ENCODE assay signal across 24 cellular contexts in the genomic region with DNA sequence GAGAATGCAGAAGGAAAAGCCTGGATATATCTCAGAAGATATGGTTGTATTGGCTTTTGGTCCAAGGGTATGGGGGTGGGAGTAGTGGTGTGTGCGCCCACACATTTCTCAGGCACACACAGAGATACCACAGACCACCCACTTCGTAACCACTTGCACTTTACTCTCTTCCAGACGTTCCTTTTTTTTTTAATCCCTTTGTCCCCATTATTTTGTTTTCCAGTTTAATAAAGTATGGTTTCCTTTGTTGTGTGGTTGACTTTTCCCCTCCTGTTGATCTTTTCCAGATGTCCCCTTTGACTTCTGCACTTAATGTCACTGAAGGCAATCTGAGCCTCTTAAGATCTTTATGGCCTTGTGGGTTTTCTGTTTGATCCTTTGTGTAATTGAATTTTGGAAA. TPM values are rescaled to one million over a fixed set of nuclear protein-coding genes. Genes with fewer than 3 reads are reported as not detected.
DNase-seq lines count a peak whose midpoint lies in the region; ATAC-seq, FAIRE-seq and TF ChIP-seq lines count a peak whose summit lies in the region.
"Had no signal": no experiment of that assay in that cellular context is flagged by ENCODE, and none has a peak within 500 bp of the region (broad histone marks: within the 10 kb centered on the region; RNA-seq: fewer than 3 reads in every experiment).

No MANE protein-coding gene starts in this region.

- H3K4me2 ChIP-seq in HepG2 (ENCODE audit: low read depth, low read length) = no peak overlapping the region

- H3K27ac ChIP-seq in HepG2 (ENCODE audit: extremely low read length, insufficient read depth, low read length) (peak overlapping the region; percentile 16), right lobe of liver (peak overlapping the region in 1 of 3 donors; percentile 27), upper lobe of right lung (no peak overlapping the region)
- H3K27ac ChIP-seq: thoracic aorta, WERI-Rb-1 had no signal

- POLR2A ChIA-PET in HepG2 (lab: Yijun Ruan, JAX) = no interaction called here

- no peak overlapping the region for H3K4me3 Mint-ChIP-seq in activated T-helper 17 cell treated with anti-CD3 and anti-CD28 coated beads, Interleukin-2, amount 50 U/mL, for 72 hours
- H3K4me3 Mint-ChIP-seq in natural killer cell = no peak overlapping the region

- H3K36me3 Mint-ChIP-seq in activated T-helper 17 cell treated with anti-CD3 and anti-CD28 coated beads, Interleukin-2, amount 50 U/mL, for 72 hours (ENCODE audit: low read depth) = peaks cover 23% of the 10 kb centered on the region
- H3K36me3 Mint-ChIP-seq in natural killer cell = peaks cover 3% of the 10 kb centered on the region

- H3K79me2 ChIP-seq in HepG2 (ENCODE audit: insufficient read depth, low read length) = no peaks in the 10 kb centered on the region

- H3K4me1 Mint-ChIP-seq in activated T-helper 17 cell treated with anti-CD3 and anti-CD28 coated beads, Interleukin-2, amount 50 U/mL, for 72 hours = peaks cover 11% of the 10 kb centered on the region
- H3K4me1 Mint-ChIP-seq in natural killer cell = peaks cover 0 to 6% of the 10 kb centered on the region in 2 donors

- TF ChIP-seq POLR2A in HepG2 (IDR thresholded peaks at IDR 0.05; ENCODE audit: insufficient read depth in 1 of 2, low read depth in 2 of 2, low read length in 2 of 2) = no peak
- no peak for TF ChIP-seq POLR2A in right lobe of liver (IDR thresholded peaks at IDR 0.05)

- FAIRE-seq in HepG2 (lab: Jason Lieb, UNC) = no peak
- FAIRE-seq: astrocyte, colon, GM12891, H1 had no signal

- H3K27ac Mint-ChIP-seq in activated T-helper 17 cell treated with anti-CD3 and anti-CD28 coated beads, Interleukin-2, amount 50 U/mL, for 72 hours = peak overlapping the region; percentile 6
- H3K27ac Mint-ChIP-seq in natural killer cell = peak overlapping the region in 1 of 2 donors; percentile 35

- BruUV-seq in HepG2 (replicated peaks; lab: Mats Ljungman, UMichigan) = no TSS peak

- H3K36me3 ChIP-seq in HepG2 (replicated peaks in 1 of 2; ENCODE audit: control insufficient read depth in 1 of 2, insufficient read depth in 2 of 2, low read length in 2 of 2) (peaks cover 8 to 12% of the 10 kb centered on the region in 2 experiments), right lobe of liver (peaks cover 0 to 7% (median under 1%) of the 10 kb centered on the region in 4 donors), upper lobe of right lung (peaks cover 12% of the 10 kb centered on the region)

- no peak for TF ChIP-seq RAD21 in HepG2 (CRISPR knock-in tag; IDR thresholded peaks at IDR 0.05)

- DNase-seq in HepG2 (ENCODE audit: low spot score) = no peak
- DNase-seq in right lobe of liver = no peak
- DNase-seq in left kidney (ENCODE audit: low read depth, low spot score) = peak; percentile 43
- no peak for DNase-seq in upper lobe of right lung
- DNase-seq in natural killer cell = no peak
- DNase-seq: activated CD8-positive, alpha-beta memory T cell treated with anti-CD3 and anti-CD28 coated beads for 24 hours; activated effector memory CD4-positive, alpha-beta T cell treated with Interleukin-2 at 50 U/mL for 16 hours; GDM1; mesendoderm; NCI-H2029 treated with DMSO at 0.1 percent for 48 hours; NCI-H526; nucleus accumbens; PC-3; stimulated activated CD4-positive, alpha-beta T cell treated with anti-CD3 and anti-CD28 coated beads, Interleukin-4, amount 100 ng/mL, for 24 hours; WERI-Rb-1 had no signal

- H3K4me1 ChIP-seq in HepG2 (ENCODE audit: insufficient read depth, low read length) = peaks cover 87% of the 10 kb centered on the region
- H3K4me1 ChIP-seq in right lobe of liver = peaks cover 0 to 86% (median 27%) of the 10 kb centered on the region in 4 donors
- peaks cover 18% of the 10 kb centered on the region for H3K4me1 ChIP-seq in upper lobe of right lung

- H3K27me3 Mint-ChIP-seq in activated T-helper 17 cell treated with anti-CD3 and anti-CD28 coated beads, Interleukin-2, amount 50 U/mL, for 72 hours = no peaks in the 10 kb centered on the region
- no peaks in the 10 kb centered on the region for H3K27me3 Mint-ChIP-seq in natural killer cell (ENCODE audit: low read depth in 2 of 2)

- 75% methylated on average over 3 of the region's 3 CpGs for WGBS in HepG2 (ENCODE audit: low lambda C conversion rate)
- WGBS in right lobe of liver (ENCODE audit: insufficient coverage, low coverage, low lambda C conversion rate, missing lambda C conversion rate) = 77% methylated on average over 3 of the region's 3 CpGs

- no peak for TF ChIP-seq CTCF in HepG2 (CRISPR knock-in tag; IDR thresholded peaks at IDR 0.05)
- TF ChIP-seq CTCF in right lobe of liver (IDR thresholded peaks at IDR 0.05) = no peak
- no peak for TF ChIP-seq CTCF in upper lobe of right lung (IDR thresholded peaks at IDR 0.05)
- no peak for TF ChIP-seq CTCF in natural killer cell (IDR thresholded peaks at IDR 0.05)

- ATAC-seq in HepG2 = no peak
- no peak for ATAC-seq in right lobe of liver
- ATAC-seq in activated T-helper 17 cell treated with anti-CD3 and anti-CD28 coated beads, Interleukin-2, amount 50 U/mL, for 72 hours (replicated peaks) = no peak
- ATAC-seq in upper lobe of right lung = peak; percentile 44
- no peak for ATAC-seq in HG03342 (IDR thresholded peaks at IDR 0.05; ENCODE audit: unreplicated experiment)
- ATAC-seq in GM21723 (IDR thresholded peaks at IDR 0.05; ENCODE audit: unreplicated experiment) = no peak
- ATAC-seq in natural killer cell = no peak

- TF ChIP-seq EP300 in HepG2 (IDR thresholded peaks at IDR 0.05; ENCODE audit: low read depth in 2 of 2, low read length in 2 of 2) (no peak), HepG2 (CRISPR knock-in tag; IDR thresholded peaks at IDR 0.05; ENCODE audit: borderline replicate concordance) (no peak)

- no peaks in the 10 kb centered on the region for H3K9me3 Mint-ChIP-seq in activated T-helper 17 cell treated with anti-CD3 and anti-CD28 coated beads, Interleukin-2, amount 50 U/mL, for 72 hours
- no peaks in the 10 kb centered on the region for H3K9me3 Mint-ChIP-seq in natural killer cell

- CTCF ChIA-PET in HepG2 (lab: Yijun Ruan, JAX; ENCODE audit: low intra/inter-chr PET ratio, low total read pairs) = no interaction called here

- H3K4me3 ChIP-seq in HepG2 (replicated peaks in 1 of 3; ENCODE audit: insufficient read depth in 1 of 3, low read depth in 2 of 3, low read length in 3 of 3) (no peak overlapping the region), right lobe of liver (no peak overlapping the region), upper lobe of right lung (no peak overlapping the region)
- H3K4me3 ChIP-seq: thoracic aorta had no signal

- no peak overlapping the region for H2AFZ ChIP-seq in HepG2 (ENCODE audit: low read length)

- no peaks in the 10 kb centered on the region for H3K27me3 ChIP-seq in HepG2 (ENCODE audit: control insufficient read depth in 1 of 2, insufficient read depth in 2 of 2, low read length in 2 of 2)
- no peaks in the 10 kb centered on the region for H3K27me3 ChIP-seq in right lobe of liver
- no peaks in the 10 kb centered on the region for H3K27me3 ChIP-seq in upper lobe of right lung

- in situ Hi-C loops in HepG2 (cut with HindIII; ENCODE audit: extremely low pct_ligation_motif_present, low pct_unique_long_range_greater_than_20kb) = no loop called here

- intact Hi-C loops in HepG2 (cut with micrococcal nuclease; ENCODE audit: unreplicated experiment) = no loop called here
- intact Hi-C loops in right lobe of liver (cut with DNase I) = no loop called here
- intact Hi-C loops in upper lobe of right lung (cut with DNase I) = no loop called here
- intact Hi-C loops in natural killer cell (cut with micrococcal nuclease) = no loop called here

- H3K9me3 ChIP-seq in HepG2 (ENCODE audit: low read length) (no peaks in the 10 kb centered on the region), right lobe of liver (no peaks in the 10 kb centered on the region), upper lobe of right lung (no peaks in the 10 kb centered on the region)
- H3K9me3 ChIP-seq: thoracic aorta had no signal

- H3K9ac ChIP-seq in HepG2 (ENCODE audit: insufficient read depth, low read depth, low read length) = no peak overlapping the region

- H4K20me1 ChIP-seq in HepG2 (ENCODE audit: insufficient read depth, low read length) = no peaks in the 10 kb centered on the region

RNA-seq across cellular contexts. Expression of a gene that starts 10.5 kb away (rescaled TPM):
- 18.9 and 22.8 TPM in 2 replicates for total RNA-seq in HepG2 (2016; rRNA removed; fragmentation: Illumina TruSeq; extraction: Trizol)
- 8.4 and 12.5 TPM in 2 replicates for total RNA-seq in HepG2 (2016; cell fraction: cytosol; rRNA removed; fragmentation: Illumina TruSeq; extraction: Trizol; ENCODE audit: low read depth)
- total RNA-seq in HepG2 (2016; cell fraction: insoluble cytoplasmic fraction; rRNA removed; fragmentation: Illumina TruSeq; extraction: Trizol) = 15.6 and 22.5 TPM in 2 replicates
- total RNA-seq in HepG2 (2016; cell fraction: membrane; rRNA removed; fragmentation: Illumina TruSeq; extraction: Trizol) = 6.5 and 7.5 TPM in 2 replicates
- total RNA-seq in HepG2 (2016; cell fraction: nucleus; rRNA removed; fragmentation: Illumina TruSeq; extraction: Trizol) = 16.0 and 18.6 TPM in 2 replicates
- polyA plus RNA-seq in HepG2 (2011; rRNA removed) = 21.3 and 23.6 TPM in 2 replicates
- polyA plus RNA-seq in HepG2 (2011; cell fraction: cytosol; rRNA removed) = 17.2 and 22.5 TPM in 2 replicates
- 28.5 and 36.4 TPM in 2 replicates for polyA plus RNA-seq in HepG2 (2011; cell fraction: nucleus; rRNA removed)
- polyA plus RNA-seq in HepG2 (2012) = 11.0 and 12.1 TPM in 2 replicates
- 2.0 and 3.5 TPM in 2 replicates for polyA plus RNA-seq in HepG2 (2016; cell fraction: cytosol; fragmentation: Illumina TruSeq; extraction: Trizol; ENCODE audit: low read depth)
- 16.5 and 17.4 TPM in 2 replicates for polyA plus RNA-seq in HepG2 (2016; cell fraction: insoluble cytoplasmic fraction; fragmentation: Illumina TruSeq; extraction: Trizol; ENCODE audit: low read depth)
- 4.3 and 5.2 TPM in 2 replicates for polyA plus RNA-seq in HepG2 (2016; cell fraction: membrane; fragmentation: Illumina TruSeq; extraction: Trizol; ENCODE audit: low read depth)
- polyA plus RNA-seq in HepG2 (2016; cell fraction: nucleus; fragmentation: Illumina TruSeq; extraction: Trizol; ENCODE audit: insufficient read depth, low read depth) = 24.5 and 28.0 TPM in 2 replicates
- polyA minus RNA-seq in HepG2 (2011; rRNA and poly(A)+ RNA removed; ENCODE audit: low replicate concordance) = 22.4 and 80.2 TPM in 2 replicates
- 6.8 and 10.1 TPM in 2 replicates for polyA minus RNA-seq in HepG2 (2011; cell fraction: cytosol; rRNA and poly(A)+ RNA removed)
- polyA minus RNA-seq in HepG2 (2011; cell fraction: nucleus; rRNA and poly(A)+ RNA removed) = 20.9 and 25.6 TPM in 2 replicates
- total RNA-seq in right lobe of liver = 10 to 100 TPM; 16.1 to 32.1 (median 22.4) TPM
- 10 to 100 TPM; 28.8 to 35.3 TPM for total RNA-seq in activated T-helper 17 cell treated with anti-CD3 and anti-CD28 coated beads, Interleukin-2, amount 50 U/mL, for 72 hours
- total RNA-seq in upper lobe of right lung = 18.5 TPM
- 10 to 100 TPM; 34.7 to 50.0 (median 44.9) TPM for total RNA-seq in natural killer cell

RNA-seq across cellular contexts. Expression of a gene that starts 31.2 kb away (rescaled TPM):
- 0.13 and 0.42 TPM in 2 replicates for total RNA-seq in HepG2 (2016; rRNA removed; fragmentation: Illumina TruSeq; extraction: Trizol)
- 0.20 and 0.26 TPM in 2 replicates for total RNA-seq in HepG2 (2016; cell fraction: cytosol; rRNA removed; fragmentation: Illumina TruSeq; extraction: Trizol; ENCODE audit: low read depth)
- 0.32 TPM in 1 of 2 replicates, not detected in the other for total RNA-seq in HepG2 (2016; cell fraction: insoluble cytoplasmic fraction; rRNA removed; fragmentation: Illumina TruSeq; extraction: Trizol)
- 0.19 and 0.31 TPM in 2 replicates for total RNA-seq in HepG2 (2016; cell fraction: membrane; rRNA removed; fragmentation: Illumina TruSeq; extraction: Trizol)
- total RNA-seq in HepG2 (2016; cell fraction: nucleus; rRNA removed; fragmentation: Illumina TruSeq; extraction: Trizol) = 0.53 and 0.84 TPM in 2 replicates
- 1.0 and 1.4 TPM in 2 replicates for polyA plus RNA-seq in HepG2 (2011; rRNA removed)
- polyA plus RNA-seq in HepG2 (2011; cell fraction: cytosol; rRNA removed) = 0.47 and 0.51 TPM in 2 replicates
- polyA plus RNA-seq in HepG2 (2011; cell fraction: nucleus; rRNA removed) = 4.9 and 5.0 TPM in 2 replicates
- polyA plus RNA-seq in HepG2 (2012) = 0.64 and 1.1 TPM in 2 replicates
- 0.29 and 0.53 TPM in 2 replicates for polyA plus RNA-seq in HepG2 (2016; cell fraction: cytosol; fragmentation: Illumina TruSeq; extraction: Trizol; ENCODE audit: low read depth)
- 0.15 TPM in 1 of 2 replicates, not detected in the other for polyA plus RNA-seq in HepG2 (2016; cell fraction: insoluble cytoplasmic fraction; fragmentation: Illumina TruSeq; extraction: Trizol; ENCODE audit: low read depth)
- polyA plus RNA-seq in HepG2 (2016; cell fraction: membrane; fragmentation: Illumina TruSeq; extraction: Trizol; ENCODE audit: low read depth) = 0.24 and 0.42 TPM in 2 replicates
- 3.5 TPM in 2 replicates for polyA plus RNA-seq in HepG2 (2016; cell fraction: nucleus; fragmentation: Illumina TruSeq; extraction: Trizol; ENCODE audit: insufficient read depth, low read depth)
- polyA minus RNA-seq in HepG2 (2011; rRNA and poly(A)+ RNA removed; ENCODE audit: low replicate concordance) = 0.20 and 8.4 TPM in 2 replicates
- polyA minus RNA-seq in HepG2 (2011; cell fraction: cytosol; rRNA and poly(A)+ RNA removed) = 0.69 TPM in 1 of 2 replicates, not detected in the other
- 0.90 and 0.99 TPM in 2 replicates for polyA minus RNA-seq in HepG2 (2011; cell fraction: nucleus; rRNA and poly(A)+ RNA removed)
- 10 to 100 TPM in 5 of 6 experiments, 1 to 10 TPM in 1; 8.8 to 26.7 (median 14.9) TPM for total RNA-seq in right lobe of liver
- 1 to 10 TPM; 1.1 to 2.0 TPM for total RNA-seq in activated T-helper 17 cell treated with anti-CD3 and anti-CD28 coated beads, Interleukin-2, amount 50 U/mL, for 72 hours
- total RNA-seq in upper lobe of right lung = 15.5 TPM
- under 1 TPM in 2 of 3 donors, not detected in 1; 0.42 to 0.43 TPM for total RNA-seq in natural killer cell

RNA-seq across cellular contexts. Expression of a gene that starts 38.8 kb away (rescaled TPM):
- total RNA-seq in HepG2 (2016; rRNA removed; fragmentation: Illumina TruSeq; extraction: Trizol) = 0.71 TPM in 1 of 2 replicates, not detected in the other
- 1.2 and 1.9 TPM in 2 replicates for total RNA-seq in HepG2 (2016; cell fraction: cytosol; rRNA removed; fragmentation: Illumina TruSeq; extraction: Trizol; ENCODE audit: low read depth)
- 0.40 and 1.6 TPM in 2 replicates for total RNA-seq in HepG2 (2016; cell fraction: insoluble cytoplasmic fraction; rRNA removed; fragmentation: Illumina TruSeq; extraction: Trizol)
- 1.9 and 2.4 TPM in 2 replicates for total RNA-seq in HepG2 (2016; cell fraction: membrane; rRNA removed; fragmentation: Illumina TruSeq; extraction: Trizol)
- 0.84 TPM in 1 of 2 replicates, not detected in the other for total RNA-seq in HepG2 (2016; cell fraction: nucleus; rRNA removed; fragmentation: Illumina TruSeq; extraction: Trizol)
- 0.20 and 0.33 TPM in 2 replicates for polyA plus RNA-seq in HepG2 (2011; rRNA removed)
- polyA plus RNA-seq in HepG2 (2011; cell fraction: cytosol; rRNA removed) = 0.48 TPM in 1 of 2 replicates, not detected in the other
- polyA plus RNA-seq in HepG2 (2011; cell fraction: nucleus; rRNA removed) = 0.45 TPM in 1 of 2 replicates, not detected in the other
- 0.41 and 0.44 TPM in 2 replicates for polyA plus RNA-seq in HepG2 (2012)
- polyA plus RNA-seq in HepG2 (2016; cell fraction: cytosol; fragmentation: Illumina TruSeq; extraction: Trizol; ENCODE audit: low read depth) = 1.0 and 1.6 TPM in 2 replicates
- 0.53 and 1.0 TPM in 2 replicates for polyA plus RNA-seq in HepG2 (2016; cell fraction: insoluble cytoplasmic fraction; fragmentation: Illumina TruSeq; extraction: Trizol; ENCODE audit: low read depth)
- 0.48 and 1.3 TPM in 2 replicates for polyA plus RNA-seq in HepG2 (2016; cell fraction: membrane; fragmentation: Illumina TruSeq; extraction: Trizol; ENCODE audit: low read depth)
- 3.8 and 3.9 TPM in 2 replicates for polyA plus RNA-seq in HepG2 (2016; cell fraction: nucleus; fragmentation: Illumina TruSeq; extraction: Trizol; ENCODE audit: insufficient read depth, low read depth)
- not detected in 2 replicates for polyA minus RNA-seq in HepG2 (2011; rRNA and poly(A)+ RNA removed; ENCODE audit: low replicate concordance)
- not detected in 2 replicates for polyA minus RNA-seq in HepG2 (2011; cell fraction: cytosol; rRNA and poly(A)+ RNA removed)
- 1.6 TPM in 1 of 2 replicates, not detected in the other for polyA minus RNA-seq in HepG2 (2011; cell fraction: nucleus; rRNA and poly(A)+ RNA removed)
- total RNA-seq in right lobe of liver = not detected
- total RNA-seq in activated T-helper 17 cell treated with anti-CD3 and anti-CD28 coated beads, Interleukin-2, amount 50 U/mL, for 72 hours = 1 to 10 TPM in 1 of 2 donors, not detected in 1; 1.2 TPM
- 1.0 TPM for total RNA-seq in upper lobe of right lung
- not detected for total RNA-seq in natural killer cell
- total RNA-seq: H1, M059J, thoracic aorta had no signal
- polyA plus RNA-seq: H1 had no signal
